In the genomic region with DNA sequence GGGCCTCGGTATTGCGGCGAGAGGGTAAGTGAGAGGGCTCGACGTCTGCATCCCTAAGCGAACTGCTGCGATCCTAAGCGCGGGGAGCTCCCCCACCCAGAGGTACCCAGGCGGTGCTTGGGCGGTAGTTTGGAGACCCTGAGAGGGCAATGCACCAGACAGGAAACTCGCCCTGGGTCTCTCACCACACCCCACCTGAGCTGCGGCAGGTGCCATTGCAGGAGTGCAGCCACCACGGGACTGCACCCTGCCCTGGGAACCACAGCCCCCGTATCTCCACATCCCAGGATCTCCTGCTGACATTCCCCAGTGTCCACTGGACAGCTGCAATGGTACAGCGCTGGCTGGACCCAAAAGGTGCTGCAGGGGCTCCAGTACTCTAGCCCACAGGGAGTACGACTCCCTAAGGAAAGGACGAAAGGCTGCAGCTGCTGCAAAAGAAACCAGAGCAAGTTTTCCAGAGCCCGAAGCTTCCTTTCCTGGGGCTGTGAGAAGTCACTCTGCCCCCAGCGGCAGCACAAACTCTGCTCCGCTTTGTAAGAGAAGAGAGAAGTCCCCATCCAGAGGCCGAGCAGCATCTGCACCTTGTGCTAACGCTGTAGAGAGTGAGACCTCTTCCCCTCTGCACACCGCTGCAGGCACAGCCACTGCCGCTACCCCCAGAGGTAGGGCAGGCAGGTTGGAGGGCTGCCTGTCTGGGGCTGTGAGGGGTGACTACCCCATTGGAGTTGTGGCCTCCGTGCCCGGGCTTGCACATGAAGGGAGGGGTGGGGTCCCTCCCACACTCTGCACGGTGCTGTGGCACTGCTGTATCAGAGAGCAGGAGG, we compare ENCODE assay signal across 8 cellular contexts. TPM values are rescaled to one million over a fixed set of nuclear protein-coding genes. Genes with fewer than 3 reads are reported as not detected.
A peak's percentile ranks its signal among the peaks of the same experiment; 100 is the strongest.
DNase-seq lines count a peak whose midpoint lies in the region; ATAC-seq lines count a peak whose summit lies in the region.

No MANE protein-coding gene starts in this region.

- intact Hi-C loops in cardiac septum (cut with DNase I): loop anchor here (5.0 kb wide), 1 partner anchor 362 kb away; no protein-coding TSS in a partner anchor

- DNase-seq in C1 segment of cervical spinal cord (lab: John Stamatoyannopoulos, UW) (peak in 9 of 14 donors; percentile 5 to 27 (median 15)), NT2/D1 (ENCODE audit: low read depth, low spot score) (peak; percentile 77), cardiac septum (ENCODE audit: low spot score) (peak; percentile 74), occipital lobe (lab: John Stamatoyannopoulos, UW) (peak; percentile 32), T1000 (lab: John Stamatoyannopoulos, UW) (no peak)

- H3K36me3 ChIP-seq in NT2/D1 (ENCODE audit: insufficient read depth, insufficient read length, low read length): no peaks in the 10 kb centered on the region

- peak overlapping the region; percentile 55 for H3K4me3 ChIP-seq in NT2/D1 (ENCODE audit: insufficient read length, low read depth)

- H3K9me3 ChIP-seq in NT2/D1 (ENCODE audit: insufficient read depth, low read length): no peaks in the 10 kb centered on the region

- H3K4me1 ChIP-seq in NT2/D1 (ENCODE audit: insufficient read depth, insufficient read length): peaks cover 6% of the 10 kb centered on the region

- peaks cover 3% of the 10 kb centered on the region for H3K27me3 Mint-ChIP-seq in activated naive CD8-positive, alpha-beta T cell

- no peak overlapping the region for H3K27ac Mint-ChIP-seq in activated naive CD8-positive, alpha-beta T cell

- no peaks in the 10 kb centered on the region for H3K9me3 Mint-ChIP-seq in activated naive CD8-positive, alpha-beta T cell (ENCODE audit: low read depth)

- H3K27me3 ChIP-seq in NT2/D1 (ENCODE audit: insufficient read depth, insufficient read length): peaks cover 28% of the 10 kb centered on the region

- peak overlapping the region; percentile 85 for H3K4me3 Mint-ChIP-seq in activated naive CD8-positive, alpha-beta T cell

- peak; percentile 64 for ATAC-seq in GM19035 (IDR thresholded peaks at IDR 0.05; ENCODE audit: unreplicated experiment)
- ATAC-seq in HG03354 (IDR thresholded peaks at IDR 0.05; ENCODE audit: poor library complexity, severe bottlenecking, unreplicated experiment): peak; percentile 91

- H3K4me1 Mint-ChIP-seq in activated naive CD8-positive, alpha-beta T cell (ENCODE audit: low read depth): peaks cover 17% of the 10 kb centered on the region

- no peaks in the 10 kb centered on the region for H3K36me3 Mint-ChIP-seq in activated naive CD8-positive, alpha-beta T cell

- H3K9ac ChIP-seq in NT2/D1 (ENCODE audit: insufficient read length, low read depth): peak overlapping the region; percentile 34

RNA-seq across cellular contexts. Expression of gene MON2, which starts 31.1 kb away (rescaled TPM):
- total RNA-seq in cardiac septum: 26.4 TPM
- 90.8 TPM for total RNA-seq in occipital lobe
